ENCODE assay signal across 1 cellular context in genomic region chr22:46004105-46004866, GRCh38.
TF ChIP-seq lines count a peak whose summit lies in the region.

No MANE protein-coding gene starts in this region.

TF ChIP-seq in H1, 55 proteins besides CTCF, POLR2A, EP300 and RAD21:
- TF ChIP-seq SIRT6 (IDR thresholded peaks at IDR 0.05; ENCODE audit: low read length) (no peak), HDAC2 (IDR thresholded peaks at IDR 0.05; ENCODE audit: borderline replicate concordance in 1 of 2, low read depth in 2 of 2, low read length in 2 of 2) (no peak), CEBPB (IDR thresholded peaks at IDR 0.05; ENCODE audit: low read depth, low read length) (no peak), TEAD4 (IDR thresholded peaks at IDR 0.05; ENCODE audit: low read depth, low read length) (no peak), JUN (IDR thresholded peaks at IDR 0.05; ENCODE audit: low read depth, low read length) (no peak), EZH2 (IDR thresholded peaks at IDR 0.05; ENCODE audit: low read depth, low read length, severe bottlenecking) (no peak), NANOG (IDR thresholded peaks at IDR 0.05; ENCODE audit: insufficient read depth, low read depth, low read length, poor library complexity, severe bottlenecking) (no peak), MAX (IDR thresholded peaks at IDR 0.05) (no peak), ATF2 (IDR thresholded peaks at IDR 0.05; ENCODE audit: low read length) (no peak), RFX5 (IDR thresholded peaks at IDR 0.05; ENCODE audit: borderline replicate concordance, low read depth, low read length) (no peak), SP4 (IDR thresholded peaks at IDR 0.05; ENCODE audit: low read length) (no peak), HDAC6 (IDR thresholded peaks at IDR 0.05; ENCODE audit: low read depth, low read length) (no peak), FOSL1 (IDR thresholded peaks at IDR 0.05; ENCODE audit: insufficient read depth, low read depth, low read length) (no peak), SP2 (IDR thresholded peaks at IDR 0.05; ENCODE audit: low read length) (no peak), SAP30 (IDR thresholded peaks at IDR 0.05; ENCODE audit: insufficient read depth, insufficient replicate concordance, low read length) (no peak)
TF ChIP-seq in H1: peak in this region for 0.
